ENCODE assay signal across 24 cellular contexts in genomic region chr3:31008986-31009385, GRCh38.
DNase-seq lines count a peak whose midpoint lies in the region; ATAC-seq, FAIRE-seq and TF ChIP-seq lines count a peak whose summit lies in the region.
"Had no signal": no experiment of that assay in that cellular context is flagged by ENCODE, and none has a peak within 500 bp of the region (broad histone marks: within the 10 kb centered on the region; RNA-seq: fewer than 3 reads in every experiment).

No MANE protein-coding gene starts in this region.

- no peak for TF ChIP-seq CTCF in Loucy (conservative IDR thresholded peaks at IDR 0.05; ENCODE audit: low read length)
- no peak for TF ChIP-seq CTCF in astrocyte of the spinal cord (IDR thresholded peaks at IDR 0.05; ENCODE audit: low read depth, low read length)
- TF ChIP-seq CTCF in keratinocyte (optimal IDR thresholded peaks at IDR 0.05 in 1 of 3, IDR thresholded peaks at IDR 0.05 in 1 of 3, conservative IDR thresholded peaks at IDR 0.05 in 1 of 3; ENCODE audit: extremely low read depth in 1 of 3, insufficient read depth in 2 of 3, low read length in 3 of 3), result no peak

- H3K4me3 Mint-ChIP-seq in activated CD4-positive, alpha-beta T cell treated with anti-CD3 and anti-CD28 coated beads for 36 hours, result no peak overlapping the region
- H3K4me3 Mint-ChIP-seq: activated CD4-positive, alpha-beta T cell treated with anti-CD3 and anti-CD28 coated beads, Interleukin-2, amount 10 ng/mL, durations not matched to agents 24 days and 14 days; CD4-positive, alpha-beta memory T cell had no signal

- DNase-seq in EL (peak; percentile 56), astrocyte of the spinal cord (ENCODE audit: low read depth, low spot score) (peak; percentile 9), keratinocyte (ENCODE audit: low read depth, low spot score) (peak; percentile 70), inferior parietal cortex (ENCODE audit: extremely low spot score) (no peak), superior temporal gyrus (ENCODE audit: extremely low spot score) (no peak)
- no peak for DNase-seq in activated CD4-positive, alpha-beta T cell treated with anti-CD3 and anti-CD28 coated beads for 36 hours
- DNase-seq: activated CD4-positive, alpha-beta T cell treated with anti-CD3 and anti-CD28 coated beads, Interleukin-2, amount 10 ng/mL, durations not matched to agents 24 days and 14 days; activated CD8-positive, alpha-beta memory T cell treated with anti-CD3 and anti-CD28 coated beads, Interleukin-2, amount 50 U/mL, for 48 hours; activated gamma-delta T cell treated with Interleukin-2 at 50 U/mL for 16 hours; anterior cingulate cortex; CD4-positive, alpha-beta memory T cell; Karpas-422; left ventricle myocardium superior; NCI-H1436 treated with DMSO at 0.1 percent for 48 hours; NCI-H82; nucleus accumbens; Peyer's patch; right cardiac atrium; stimulated activated naive CD4-positive, alpha-beta T cell treated with Interleukin-2 at 50 U/mL for 16 hours had no signal

- FAIRE-seq in keratinocyte (lab: Jason Lieb, UNC), result peak; percentile 84
- FAIRE-seq: colon, H54 had no signal

- POLR2A ChIA-PET in activated CD4-positive, alpha-beta T cell treated with anti-CD3 and anti-CD28 coated beads for 36 hours (lab: Charles Lee), result no interaction called here

- peak overlapping the region; percentile 57 for H3K27ac ChIP-seq in keratinocyte (ENCODE audit: control insufficient read depth, insufficient read depth, low read length)
- H3K27ac ChIP-seq: gastroesophageal sphincter, Peyer's patch had no signal

- no peaks in the 10 kb centered on the region for H4K20me1 ChIP-seq in Loucy (ENCODE audit: insufficient read depth, low read length, poor library complexity, severe bottlenecking)
- H4K20me1 ChIP-seq in keratinocyte (ENCODE audit: control insufficient read depth, extremely low read depth, insufficient read depth, low read length), result no peaks in the 10 kb centered on the region

- H3K4me2 ChIP-seq in Loucy (ENCODE audit: low read depth, low read length, poor library complexity, severe bottlenecking) (peak overlapping the region; percentile 16), keratinocyte (ENCODE audit: control insufficient read depth, extremely low read depth, insufficient read depth, low read depth, low read length) (peak overlapping the region; percentile 22)

- in situ Hi-C loops in astrocyte of the spinal cord (cut with HindIII; ENCODE audit: low sequenced_read_pairs), result no loop called here

- no peaks in the 10 kb centered on the region for H3K9me3 Mint-ChIP-seq in activated CD4-positive, alpha-beta T cell treated with anti-CD3 and anti-CD28 coated beads for 36 hours (ENCODE audit: low read depth)

- no peak overlapping the region for H3K27ac Mint-ChIP-seq in activated CD4-positive, alpha-beta T cell treated with anti-CD3 and anti-CD28 coated beads for 36 hours
- H3K27ac Mint-ChIP-seq: activated CD4-positive, alpha-beta T cell treated with anti-CD3 and anti-CD28 coated beads, Interleukin-2, amount 10 ng/mL, durations not matched to agents 24 days and 14 days; CD4-positive, alpha-beta memory T cell had no signal

- H3K36me3 ChIP-seq in Loucy (ENCODE audit: insufficient read depth, low read length) (no peaks in the 10 kb centered on the region), keratinocyte (ENCODE audit: control insufficient read depth in 2 of 2, extremely low read depth in 1 of 2, insufficient read depth in 2 of 2, low read length in 2 of 2) (no peaks in the 10 kb centered on the region)
- H3K36me3 ChIP-seq: gastroesophageal sphincter, Peyer's patch had no signal

- H3K79me2 ChIP-seq in Loucy (ENCODE audit: insufficient read depth, low read length), result no peaks in the 10 kb centered on the region
- no peaks in the 10 kb centered on the region for H3K79me2 ChIP-seq in keratinocyte (ENCODE audit: control insufficient read depth, insufficient read depth, low read length)

- H3K9me3 ChIP-seq in Loucy (ENCODE audit: insufficient read depth, low read depth, low read length), result no peaks in the 10 kb centered on the region
- H3K9me3 ChIP-seq in keratinocyte (ENCODE audit: control insufficient read depth, low read depth, low read length), result no peaks in the 10 kb centered on the region
- H3K9me3 ChIP-seq: gastroesophageal sphincter, Peyer's patch had no signal

- dilution Hi-C loops in keratinocyte (cut with MboI; ENCODE audit: extremely low pct_ligation_motif_present, low sequenced_read_pairs), result no loop called here

- H3K9me1 ChIP-seq in keratinocyte (ENCODE audit: control insufficient read depth, extremely low read depth, insufficient read depth, low read length), result no peaks in the 10 kb centered on the region

- no peaks in the 10 kb centered on the region for H3K9me2 ChIP-seq in Loucy (replicated peaks; ENCODE audit: low read depth, low read length)

- peaks cover 3% of the 10 kb centered on the region for H3K4me1 Mint-ChIP-seq in activated CD4-positive, alpha-beta T cell treated with anti-CD3 and anti-CD28 coated beads for 36 hours

- no peaks in the 10 kb centered on the region for H3F3A ChIP-seq in Loucy (ENCODE audit: low read depth)

- H3K27me3 Mint-ChIP-seq in activated CD4-positive, alpha-beta T cell treated with anti-CD3 and anti-CD28 coated beads for 36 hours, result no peaks in the 10 kb centered on the region
- H3K27me3 Mint-ChIP-seq: activated CD4-positive, alpha-beta T cell treated with anti-CD3 and anti-CD28 coated beads, Interleukin-2, amount 10 ng/mL, durations not matched to agents 24 days and 14 days had no signal

- H3K4me3 ChIP-seq in Loucy (ENCODE audit: low read length, poor library complexity, severe bottlenecking) (no peak overlapping the region), astrocyte of the spinal cord (ENCODE audit: low read depth, low read length) (no peak overlapping the region), keratinocyte (ENCODE audit: control insufficient read depth in 2 of 3, extremely low read depth in 1 of 3, insufficient read depth in 2 of 3, low read depth in 1 of 3, low read length in 3 of 3) (no peak overlapping the region)
- H3K4me3 ChIP-seq: gastroesophageal sphincter, Peyer's patch had no signal

- CTCF ChIA-PET in activated CD4-positive, alpha-beta T cell treated with anti-CD3 and anti-CD28 coated beads for 36 hours (lab: Charles Lee), result no interaction called here

- H2AFZ ChIP-seq in Loucy (ENCODE audit: low read length) (no peak overlapping the region), keratinocyte (ENCODE audit: control insufficient read depth, low read length) (no peak overlapping the region)

- H3K9ac ChIP-seq in Loucy (ENCODE audit: low read depth, low read length, poor library complexity, severe bottlenecking) (no peak overlapping the region), keratinocyte (ENCODE audit: control insufficient read depth, extremely low read depth, insufficient read depth, low read length) (no peak overlapping the region)

- no peaks in the 10 kb centered on the region for H3K27me3 ChIP-seq in Loucy (ENCODE audit: insufficient read depth, low read length, poor library complexity, severe bottlenecking)
- H3K27me3 ChIP-seq in keratinocyte (ENCODE audit: control insufficient read depth, extremely low read depth, insufficient read depth, low read length), result no peaks in the 10 kb centered on the region
- H3K27me3 ChIP-seq: gastroesophageal sphincter, Peyer's patch had no signal

- intact Hi-C loops in activated CD4-positive, alpha-beta T cell treated with anti-CD3 and anti-CD28 coated beads for 36 hours (cut with DNase I, micrococcal nuclease), result no loop called here

- H3K36me3 Mint-ChIP-seq in activated CD4-positive, alpha-beta T cell treated with anti-CD3 and anti-CD28 coated beads for 36 hours (ENCODE audit: low read depth), result no peaks in the 10 kb centered on the region
- H3K36me3 Mint-ChIP-seq: CD4-positive, alpha-beta memory T cell had no signal

- no peak for ATAC-seq in HG02642 (IDR thresholded peaks at IDR 0.05; ENCODE audit: poor library complexity, unreplicated experiment)
- no peak for ATAC-seq in activated CD4-positive, alpha-beta T cell treated with anti-CD3 and anti-CD28 coated beads for 36 hours
- ATAC-seq: gastroesophageal sphincter, left ventricle myocardium superior, right cardiac atrium had no signal

- H3K4me1 ChIP-seq in Loucy (ENCODE audit: insufficient read depth, low read length, poor library complexity, severe bottlenecking) (peaks cover 28% of the 10 kb centered on the region), keratinocyte (ENCODE audit: control insufficient read depth, extremely low read depth, insufficient read depth, low read length) (peaks cover 39% of the 10 kb centered on the region)
- H3K4me1 ChIP-seq: Peyer's patch had no signal

Comparison
In these comparisons a context has a peak if more than half of its experiments do, and no peak if none do; other contexts are left out.
1. DNase-seq: peak in EL (single experiment), astrocyte of the spinal cord (single experiment) and keratinocyte (single experiment); none in inferior parietal cortex (single experiment), superior temporal gyrus (single experiment) and activated CD4-positive, alpha-beta T cell treated with anti-CD3 and anti-CD28 coated beads for 36 hours (single experiment).